Comparison of ENCODE assay signal across 28 cellular contexts in genomic region chr10:23581906-23582305, GRCh38.
"Had no signal": no experiment of that assay in that cellular context is flagged by ENCODE, and none has a peak within 500 bp of the region (broad histone marks: within the 10 kb centered on the region; RNA-seq: fewer than 3 reads in every experiment).

No MANE protein-coding gene starts in this region.

- H3K9me3 Mint-ChIP-seq: nephron progenitor cell; neural crest cell; stimulated activated effector memory CD8-positive, alpha-beta T cell treated with anti-CD3 and anti-CD28 coated beads, Interleukin-12 subunit alpha, Interleukin-12 subunit beta, amount 100 ng/mL, for 72 hours; stimulated activated naive B cell treated with anti-CD40 and anti-IgM and Interleukin-4, amounts not matched to agents 10 μg/mL and 1 μg/mL and 100 μg/mL, for 72 hours; stimulated activated naive CD8-positive, alpha-beta T cell treated with anti-CD3 and anti-CD28 coated beads, Interleukin-15, Interleukin-2, amounts not matched to agents 100 ng/mL and 50 ng/mL, for 24 hours had no signal

- H3K36me3 Mint-ChIP-seq: naive thymus-derived CD4-positive, alpha-beta T cell; natural killer cell treated with Interleukin-12 subunit alpha and Interleukin-12 subunit beta and Interleukin-15 and Interleukin-18, amount 100 ng/mL, for 72 hours; stimulated activated effector memory CD8-positive, alpha-beta T cell treated with anti-CD3 and anti-CD28 coated beads, Interleukin-12 subunit alpha, Interleukin-12 subunit beta, amount 100 ng/mL, for 72 hours; stimulated activated naive B cell treated with anti-CD40 and anti-IgM and Interleukin-4, amounts not matched to agents 10 μg/mL and 1 μg/mL and 100 μg/mL, for 72 hours had no signal

- H3K4me1 Mint-ChIP-seq: naive thymus-derived CD4-positive, alpha-beta T cell; nephron progenitor cell; neural crest cell; stimulated activated effector memory CD8-positive, alpha-beta T cell treated with anti-CD3 and anti-CD28 coated beads, Interleukin-12 subunit alpha, Interleukin-12 subunit beta, amount 100 ng/mL, for 72 hours; stimulated activated naive B cell treated with anti-CD40 and anti-IgM and Interleukin-4, amounts not matched to agents 10 μg/mL and 1 μg/mL and 100 μg/mL, for 72 hours had no signal

- H3K27ac Mint-ChIP-seq: naive thymus-derived CD4-positive, alpha-beta T cell; natural killer cell treated with Interleukin-12 subunit alpha and Interleukin-12 subunit beta and Interleukin-15 and Interleukin-18, amount 100 ng/mL, for 72 hours; nephron progenitor cell; progenitor cell of endocrine pancreas; stimulated activated effector memory CD8-positive, alpha-beta T cell treated with anti-CD3 and anti-CD28 coated beads, Interleukin-12 subunit alpha, Interleukin-12 subunit beta, amount 100 ng/mL, for 72 hours; stimulated activated naive B cell treated with anti-CD40 and anti-IgM and Interleukin-4, amounts not matched to agents 10 μg/mL and 1 μg/mL and 100 μg/mL, for 72 hours; stimulated activated naive CD8-positive, alpha-beta T cell treated with anti-CD3 and anti-CD28 coated beads, Interleukin-15, Interleukin-2, amounts not matched to agents 100 ng/mL and 50 ng/mL, for 24 hours had no signal

- DNase-seq: naive thymus-derived CD4-positive, alpha-beta T cell; nephron progenitor cell; occipital lobe; ovary; posterior cingulate gyrus; right cardiac atrium; right lobe of liver; sigmoid colon; small intestine; stimulated activated CD4-positive, alpha-beta T cell treated with anti-CD3 and anti-CD28 coated beads, Interleukin-15, amount 100 ng/mL, for 24 hours; stimulated activated CD4-positive, alpha-beta T cell treated with anti-CD3 and anti-CD28 coated beads, Interleukin-2, amount 100 ng/mL, for 24 hours; stimulated activated CD4-positive, alpha-beta T cell treated with anti-CD3 and anti-CD28 coated beads, Interleukin-2, amount 100 ng/mL, for 48 hours; stimulated activated CD4-positive, alpha-beta T cell treated with anti-CD3 and anti-CD28 coated beads, Interleukin-4, amount 100 ng/mL, for 24 hours; stimulated activated naive B cell treated with anti-CD40 and anti-IgM and Interleukin-4, amounts not matched to agents 10 μg/mL and 1 μg/mL and 100 μg/mL, for 72 hours; stimulated activated naive CD4-positive, alpha-beta T cell treated with Interleukin-2 at 50 U/mL for 16 hours; stomach; thyroid gland; trophoblast cell; upper lobe of left lung had no signal

- H3K27me3 Mint-ChIP-seq: stimulated activated naive CD8-positive, alpha-beta T cell treated with anti-CD3 and anti-CD28 coated beads, Interleukin-15, Interleukin-2, amounts not matched to agents 100 ng/mL and 50 ng/mL, for 24 hours had no signal

- H3K4me3 ChIP-seq: ovary, right lobe of liver, sigmoid colon, stomach, thoracic aorta, thyroid gland, tibial nerve, upper lobe of left lung, vagina had no signal

- H3K4me3 Mint-ChIP-seq: naive thymus-derived CD4-positive, alpha-beta T cell; natural killer cell treated with Interleukin-12 subunit alpha and Interleukin-12 subunit beta and Interleukin-15 and Interleukin-18, amount 100 ng/mL, for 72 hours; nephron progenitor cell; neural crest cell; stimulated activated effector memory CD8-positive, alpha-beta T cell treated with anti-CD3 and anti-CD28 coated beads, Interleukin-12 subunit alpha, Interleukin-12 subunit beta, amount 100 ng/mL, for 72 hours; stimulated activated naive B cell treated with anti-CD40 and anti-IgM and Interleukin-4, amounts not matched to agents 10 μg/mL and 1 μg/mL and 100 μg/mL, for 72 hours; stimulated activated naive CD8-positive, alpha-beta T cell treated with anti-CD3 and anti-CD28 coated beads, Interleukin-15, Interleukin-2, amounts not matched to agents 100 ng/mL and 50 ng/mL, for 24 hours had no signal

- ATAC-seq: naive thymus-derived CD4-positive, alpha-beta T cell; natural killer cell treated with Interleukin-12 subunit alpha and Interleukin-12 subunit beta and Interleukin-15 and Interleukin-18, amount 100 ng/mL, for 72 hours; right cardiac atrium; right lobe of liver; stimulated activated effector memory CD8-positive, alpha-beta T cell treated with anti-CD3 and anti-CD28 coated beads, Interleukin-12 subunit alpha, Interleukin-12 subunit beta, amount 100 ng/mL, for 72 hours; stimulated activated naive B cell treated with anti-CD40 and anti-IgM and Interleukin-4, amounts not matched to agents 10 μg/mL and 1 μg/mL and 100 μg/mL, for 72 hours had no signal

- FAIRE-seq: small intestine, urothelium cell line had no signal
